In the genomic region with DNA sequence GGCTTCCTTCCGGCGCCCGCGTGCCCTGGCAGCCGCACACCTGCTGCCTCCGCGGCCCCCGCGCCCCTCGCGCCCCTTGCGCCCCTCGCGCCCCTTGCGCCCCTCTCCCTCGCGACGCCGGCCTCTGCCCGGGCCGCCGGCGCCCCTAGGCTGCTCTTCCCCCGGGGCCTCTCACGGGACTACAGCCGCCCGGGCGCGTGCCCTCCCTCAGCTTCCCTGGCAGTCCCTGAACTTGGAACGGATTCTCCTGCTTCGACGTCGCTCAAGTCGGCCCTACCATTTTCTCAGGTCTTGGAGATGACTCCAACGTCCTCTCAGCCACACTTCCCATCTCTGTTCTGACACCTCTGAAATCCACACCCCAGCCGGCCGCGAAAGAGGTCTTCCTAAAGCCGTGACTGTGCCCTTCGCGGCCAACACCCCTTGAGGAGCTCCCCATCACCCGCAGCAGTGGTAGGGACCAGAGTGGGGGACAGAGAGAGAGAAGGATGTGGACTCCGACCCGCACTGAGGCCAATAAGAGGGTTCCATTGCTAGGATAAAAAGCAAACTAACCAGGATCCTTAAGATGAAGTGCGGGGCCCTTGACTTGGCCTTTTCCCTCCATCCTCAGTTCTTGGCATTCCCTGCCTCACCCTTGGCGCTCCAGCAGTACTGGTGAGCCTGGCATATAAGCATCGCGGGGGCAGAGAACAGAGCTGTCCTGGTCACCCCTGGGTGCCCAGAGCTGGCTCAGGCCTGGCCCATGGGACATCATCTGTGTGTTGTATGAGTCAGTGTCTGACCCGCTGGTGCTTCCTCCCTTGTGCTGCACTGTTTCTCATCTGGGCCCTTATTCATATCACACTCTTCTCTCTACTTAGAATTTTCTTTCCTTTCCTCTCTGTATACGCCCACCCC, we compare ENCODE assay signal across 8 cellular contexts. TPM values are rescaled to one million over a fixed set of nuclear protein-coding genes. Genes with fewer than 3 reads are reported as not detected.
A peak's percentile ranks its signal among the peaks of the same experiment; 100 is the strongest.
DNase-seq lines count a peak whose midpoint lies in the region; ATAC-seq and TF ChIP-seq lines count a peak whose summit lies in the region.

No MANE protein-coding gene starts in this region.

- H3K27me3 ChIP-seq in WERI-Rb-1 (ENCODE audit: insufficient read depth, low read depth, severe bottlenecking) (no peaks in the 10 kb centered on the region), right cardiac atrium (ENCODE audit: control insufficient read depth, insufficient read depth) (no peaks in the 10 kb centered on the region), skeletal muscle satellite cell (ENCODE audit: control insufficient read depth, insufficient read depth, low read length) (peaks cover 43% of the 10 kb centered on the region)

- H3K9ac ChIP-seq in skeletal muscle satellite cell (ENCODE audit: low read depth, low read length) = no peak overlapping the region

- intact Hi-C loops in left cardiac atrium (cut with DNase I) (no loop called here), left ventricle myocardium superior (cut with micrococcal nuclease) (no loop called here), right cardiac atrium (cut with DNase I) (loop anchor here in 1 of 4 donors (10.0 kb wide), 2 partner anchors 59 to 179 kb away; no protein-coding TSS in a partner anchor)

- WGBS in right cardiac atrium = 23% methylated on average over 45 of the region's 50 CpGs

- TF ChIP-seq CTCF in WERI-Rb-1 (IDR thresholded peaks at IDR 0.05; ENCODE audit: low read depth, low read length) = no peak

- H3K4me3 ChIP-seq in WERI-Rb-1 (ENCODE audit: low read depth, low read length) (peak overlapping the region; percentile 65), right cardiac atrium (ENCODE audit: low read length) (peak overlapping the region; percentile 86), skeletal muscle satellite cell (ENCODE audit: low read length) (peak overlapping the region; percentile 71)

- peak overlapping the region; percentile 81 for H3K27ac ChIP-seq in WERI-Rb-1
- no peak overlapping the region for H3K27ac ChIP-seq in right cardiac atrium (ENCODE audit: low read length)

- H3K4me2 ChIP-seq in skeletal muscle satellite cell (ENCODE audit: low read length) = peak overlapping the region; percentile 88

- H3K36me3 ChIP-seq in WERI-Rb-1 (peaks cover 32% of the 10 kb centered on the region), skeletal muscle satellite cell (ENCODE audit: insufficient read depth, low read length) (no peaks in the 10 kb centered on the region)

- no peak for ATAC-seq in left cardiac atrium
- no peak for ATAC-seq in left ventricle myocardium superior
- no peak for ATAC-seq in right cardiac atrium
- ATAC-seq in HG03025 (IDR thresholded peaks at IDR 0.05; ENCODE audit: low FRiP score, unreplicated experiment) = no peak
- no peak for ATAC-seq in GM18870 (IDR thresholded peaks at IDR 0.05; ENCODE audit: unreplicated experiment)

- no peaks in the 10 kb centered on the region for H3K9me3 ChIP-seq in WERI-Rb-1 (ENCODE audit: severe bottlenecking)
- H3K9me3 ChIP-seq in right cardiac atrium (ENCODE audit: control insufficient read depth, low read length) = no peaks in the 10 kb centered on the region
- no peaks in the 10 kb centered on the region for H3K9me3 ChIP-seq in skeletal muscle satellite cell (replicated peaks; ENCODE audit: low read length)

- no peaks in the 10 kb centered on the region for H3K4me1 ChIP-seq in right cardiac atrium (ENCODE audit: control insufficient read depth, insufficient read depth, low read length)
- H3K4me1 ChIP-seq in skeletal muscle satellite cell (ENCODE audit: control insufficient read depth, insufficient read depth, low read length) = peaks cover 8% of the 10 kb centered on the region

- DNase-seq in left cardiac atrium = peak; percentile 38
- DNase-seq in left ventricle myocardium superior = no peak
- no peak for DNase-seq in WERI-Rb-1
- peak in 1 of 3 donors; percentile 64 for DNase-seq in right cardiac atrium
- DNase-seq in DMS153 (lab: John Stamatoyannopoulos, UW) = no peak

RNA-seq across cellular contexts. Expression of a gene that starts 38.6 kb away (rescaled TPM):
- total RNA-seq in left cardiac atrium = 10 to 100 TPM; 10.0 to 11.2 TPM
- 17.3 TPM for total RNA-seq in left ventricle myocardium superior
- 10 to 100 TPM; 14.1 to 24.2 (median 17.3) TPM for total RNA-seq in right cardiac atrium
- 9.1 TPM for polyA plus RNA-seq in right cardiac atrium
- total RNA-seq in skeletal muscle satellite cell (2012; rRNA removed) = 1.5 and 2.4 TPM in 2 replicates
